In genomic region chr3:180646187-180646790, GRCh38 we compare ENCODE assay signal across 12 cellular contexts. TPM values are rescaled to one million over a fixed set of nuclear protein-coding genes. Genes with fewer than 3 reads are reported as not detected.
DNase-seq lines count a peak whose midpoint lies in the region; ATAC-seq, FAIRE-seq and TF ChIP-seq lines count a peak whose summit lies in the region.
"Had no signal": no experiment of that assay in that cellular context is flagged by ENCODE, and none has a peak within 500 bp of the region (broad histone marks: within the 10 kb centered on the region; RNA-seq: fewer than 3 reads in every experiment).

No MANE protein-coding gene starts in this region.

- H3K36me3 Mint-ChIP-seq in T-cell, result no peaks in the 10 kb centered on the region
- H3K36me3 Mint-ChIP-seq: memory B cell had no signal

- ATAC-seq in GM21515 (IDR thresholded peaks at IDR 0.05; ENCODE audit: unreplicated experiment) (peak; percentile 55), T-cell (replicated peaks in 1 of 4) (no peak)

- H3K36me3 ChIP-seq in GM06990 (ENCODE audit: control insufficient read depth, insufficient read depth, low read length), result no peaks in the 10 kb centered on the region
- H3K36me3 ChIP-seq in endothelial cell of umbilical vein (ENCODE audit: control insufficient read depth in 2 of 2, extremely low read depth in 1 of 2, insufficient read depth in 2 of 2, low read length in 2 of 2), result no peaks in the 10 kb centered on the region
- H3K36me3 ChIP-seq in ascending aorta, result no peaks in the 10 kb centered on the region

- H3K4me2 ChIP-seq in endothelial cell of umbilical vein (ENCODE audit: insufficient read depth, low read length), result no peak overlapping the region

- H3K27ac Mint-ChIP-seq in T-cell, result no peak overlapping the region
- H3K27ac Mint-ChIP-seq: dendritic cell treated with granulocyte-macrophage colony-stimulating factor and Interleukin-4, amounts not matched to agents 40 ng/mL and 50 ng/mL, for 4 days; memory B cell had no signal

- H3K9me3 ChIP-seq in endothelial cell of umbilical vein (replicated peaks; ENCODE audit: control insufficient read depth, insufficient read depth, low read length) (no peaks in the 10 kb centered on the region), ascending aorta (no peaks in the 10 kb centered on the region)

- H3K27me3 Mint-ChIP-seq in T-cell, result peaks cover 28 to 29% of the 10 kb centered on the region in 2 donors

- BruUV-seq in endothelial cell of umbilical vein (replicated peaks; lab: Mats Ljungman, UMichigan), result no TSS peak

- intact Hi-C loops in endothelial cell of umbilical vein (cut with micrococcal nuclease), result no loop called here
- intact Hi-C loops in ascending aorta (cut with DNase I), result no loop called here

- TF ChIP-seq CTCF in GM06990 (IDR thresholded peaks at IDR 0.05; ENCODE audit: insufficient read depth, low read length, poor library complexity, severe bottlenecking), result peak; percentile 33
- TF ChIP-seq CTCF in endothelial cell of umbilical vein (IDR thresholded peaks at IDR 0.05; ENCODE audit: extremely low read depth in 1 of 2, insufficient read depth in 1 of 2, low read depth in 1 of 2, low read length in 2 of 2), result peak in 1 of 2 donors; percentile 7
- TF ChIP-seq CTCF in ascending aorta (IDR thresholded peaks at IDR 0.05), result no peak
- no peak for TF ChIP-seq CTCF in coronary artery (IDR thresholded peaks at IDR 0.05)

- H3K4me1 ChIP-seq in endothelial cell of umbilical vein (ENCODE audit: control insufficient read depth, extremely low read depth, insufficient read depth, low read length) (no peaks in the 10 kb centered on the region), ascending aorta (no peaks in the 10 kb centered on the region)

- H3K27ac ChIP-seq in endothelial cell of umbilical vein (ENCODE audit: insufficient read depth, low read depth, low read length), result no peak overlapping the region
- H3K27ac ChIP-seq in ascending aorta, result no peak overlapping the region
- no peak overlapping the region for H3K27ac ChIP-seq in coronary artery
- H3K27ac ChIP-seq: HL-60 had no signal

- H3K4me1 Mint-ChIP-seq in T-cell, result no peaks in the 10 kb centered on the region
- H3K4me1 Mint-ChIP-seq: memory B cell had no signal

- H3K4me3 ChIP-seq in GM06990 (replicated peaks; ENCODE audit: low read depth, low read length) (no peak overlapping the region), endothelial cell of umbilical vein (replicated peaks in 1 of 3; ENCODE audit: insufficient read depth in 1 of 3, low read depth in 1 of 3, low read length in 3 of 3) (no peak overlapping the region), ascending aorta (no peak overlapping the region), coronary artery (no peak overlapping the region)

- H2AFZ ChIP-seq in endothelial cell of umbilical vein (ENCODE audit: low read depth, low read length), result no peak overlapping the region

- POLR2A ChIA-PET in endothelial cell of umbilical vein (lab: Charles Lee) (no interaction called here), T-cell (lab: Charles Lee) (interaction anchor here in 1 of 2 donors (0.7 kb wide), 1 partner anchor 9 kb away, joined by 3 read pairs; no protein-coding TSS in a partner anchor)

- H3K9ac ChIP-seq in endothelial cell of umbilical vein (replicated peaks; ENCODE audit: extremely low read depth, insufficient read depth, low read length), result no peak overlapping the region

- TF ChIP-seq POLR2A in endothelial cell of umbilical vein (IDR thresholded peaks at IDR 0.05; ENCODE audit: low read depth, low read length), result no peak

- H3K4me3 Mint-ChIP-seq in T-cell, result no peak overlapping the region
- H3K4me3 Mint-ChIP-seq: dendritic cell treated with granulocyte-macrophage colony-stimulating factor and Interleukin-4, amounts not matched to agents 40 ng/mL and 50 ng/mL, for 4 days; memory B cell had no signal

- dilution Hi-C loops in endothelial cell of umbilical vein (cut with MboI; ENCODE audit: extremely low pct_ligation_motif_present, low sequenced_read_pairs), result no loop called here

- no peaks in the 10 kb centered on the region for H3K9me3 Mint-ChIP-seq in T-cell
- H3K9me3 Mint-ChIP-seq: dendritic cell treated with granulocyte-macrophage colony-stimulating factor and Interleukin-4, amounts not matched to agents 40 ng/mL and 50 ng/mL, for 4 days; memory B cell had no signal

- no peaks in the 10 kb centered on the region for H3K9me1 ChIP-seq in endothelial cell of umbilical vein (replicated peaks; ENCODE audit: control insufficient read depth, extremely low read depth, insufficient read depth, low read length)

- DNase-seq in GM06990 (ENCODE audit: extremely low read depth, insufficient read length) (no peak), HTR-8/SVneo (ENCODE audit: insufficient read length, low spot score) (peak; percentile 1), endothelial cell of umbilical vein (ENCODE audit: low read depth, low spot score) (peak; percentile 2), ascending aorta (ENCODE audit: low spot score in 2 of 2) (no peak), T-cell (no peak), coronary artery (ENCODE audit: low spot score) (no peak)
- no peak for DNase-seq in stimulated activated naive CD4-positive, alpha-beta T cell (lab: John Stamatoyannopoulos, UW)
- DNase-seq: GF-D8 had no signal

- CTCF ChIA-PET in endothelial cell of umbilical vein (lab: Charles Lee), result interaction anchor here (0.9 to 2.1 kb wide), 6 partner anchors 14 to 795 kb away, joined by 3 to 9 read pairs (median 4); no protein-coding TSS in a partner anchor
- CTCF ChIA-PET in T-cell (lab: Charles Lee), result interaction anchor here in 1 of 2 donors (1.1 kb wide), 1 partner anchor 633 kb away, joined by 3 read pairs; no protein-coding TSS in a partner anchor

- FAIRE-seq in HTR-8/SVneo (lab: Jason Lieb, UNC) (no peak), endothelial cell of umbilical vein (lab: Jason Lieb, UNC) (no peak)

- H3K27me3 ChIP-seq in GM06990 (replicated peaks; ENCODE audit: control insufficient read depth, insufficient read depth, low read length), result no peaks in the 10 kb centered on the region
- peaks cover 0 to 2% of the 10 kb centered on the region in 2 experiments for H3K27me3 ChIP-seq in endothelial cell of umbilical vein (ENCODE audit: control insufficient read depth in 2 of 2, insufficient read depth in 2 of 2, low read length in 2 of 2)
- H3K27me3 ChIP-seq in ascending aorta, result no peaks in the 10 kb centered on the region

- no peaks in the 10 kb centered on the region for H4K20me1 ChIP-seq in endothelial cell of umbilical vein (replicated peaks; ENCODE audit: control insufficient read depth, extremely low read depth, insufficient read depth, low read length)

- no peaks in the 10 kb centered on the region for H3K79me2 ChIP-seq in endothelial cell of umbilical vein (ENCODE audit: control insufficient read depth, insufficient read depth, low read length)

TF ChIP-seq in endothelial cell of umbilical vein, 7 proteins besides CTCF, POLR2A, EP300 and RAD21:
- no peak for TF ChIP-seq MAX (IDR thresholded peaks at IDR 0.05; ENCODE audit: insufficient read depth, insufficient read length)
- no peak for TF ChIP-seq MYC (IDR thresholded peaks at IDR 0.05; ENCODE audit: low read depth, low read length)
- TF ChIP-seq POLR2AphosphoS5 (IDR thresholded peaks at IDR 0.05; ENCODE audit: insufficient read depth, low read depth, low read length), result no peak
- TF ChIP-seq JUN (IDR thresholded peaks at IDR 0.05; ENCODE audit: borderline replicate concordance, insufficient read depth, insufficient read length, low read depth), result no peak
- TF ChIP-seq EZH2 (IDR thresholded peaks at IDR 0.05; ENCODE audit: borderline replicate concordance, low read depth, low read length, severe bottlenecking), result no peak
- no peak for TF ChIP-seq FOS (IDR thresholded peaks at IDR 0.05; ENCODE audit: borderline replicate concordance, insufficient read depth, low read length)
- no peak for TF ChIP-seq GATA2 (IDR thresholded peaks at IDR 0.05; ENCODE audit: insufficient read depth, insufficient read length, low read depth, low read length)

RNA-seq across cellular contexts. Expression of gene CCDC39, which starts 33.0 kb away (rescaled TPM):
- total RNA-seq in endothelial cell of umbilical vein (not detected in 2 replicates), ascending aorta (not detected), T-cell (not detected)
- polyA plus RNA-seq in endothelial cell of umbilical vein, result not detected in 2 replicates
- not detected in 2 replicates for polyA plus RNA-seq in endothelial cell of umbilical vein (2011; cell fraction: cytosol; rRNA removed)
- polyA plus RNA-seq in endothelial cell of umbilical vein (2011; cell fraction: nucleus; rRNA removed), result not detected in 2 replicates
- polyA plus RNA-seq in endothelial cell of umbilical vein (2012), result not detected in 2 replicates
- polyA minus RNA-seq in endothelial cell of umbilical vein, result not detected in 2 replicates
- polyA minus RNA-seq in endothelial cell of umbilical vein (2011; cell fraction: cytosol; rRNA and poly(A)+ RNA removed), result not detected
- not detected in 2 replicates for polyA minus RNA-seq in endothelial cell of umbilical vein (2011; cell fraction: nucleus; rRNA and poly(A)+ RNA removed)

RNA-seq across cellular contexts. Expression of gene TTC14, which starts 44.3 kb away (rescaled TPM):
- total RNA-seq in endothelial cell of umbilical vein (33.6 and 34.8 TPM in 2 replicates), ascending aorta (20.6 TPM), T-cell (100 to 1,000 TPM in 4 of 5 donors, 10 to 100 TPM in 1; 88.8 to 141 (median 120) TPM)
- polyA plus RNA-seq in endothelial cell of umbilical vein, result 7.9 and 14.5 TPM in 2 replicates
- polyA plus RNA-seq in endothelial cell of umbilical vein (2011; cell fraction: cytosol; rRNA removed), result 5.4 and 8.0 TPM in 2 replicates
- 65.7 and 89.3 TPM in 2 replicates for polyA plus RNA-seq in endothelial cell of umbilical vein (2011; cell fraction: nucleus; rRNA removed)
- polyA plus RNA-seq in endothelial cell of umbilical vein (2012), result 14.9 and 18.3 TPM in 2 replicates
- polyA minus RNA-seq in endothelial cell of umbilical vein, result 39.9 and 42.7 TPM in 2 replicates
- polyA minus RNA-seq in endothelial cell of umbilical vein (2011; cell fraction: cytosol; rRNA and poly(A)+ RNA removed), result 3.6 TPM
- polyA minus RNA-seq in endothelial cell of umbilical vein (2011; cell fraction: nucleus; rRNA and poly(A)+ RNA removed), result 140 and 154 TPM in 2 replicates

Comparison
In these comparisons a context has a peak if more than half of its experiments do, and no peak if none do; other contexts are left out.
1. DNase-seq: peak in HTR-8/SVneo (single experiment) and endothelial cell of umbilical vein (single experiment); none in GM06990 (single experiment), stimulated activated naive CD4-positive, alpha-beta T cell (0 of 6), ascending aorta (0 of 2), T-cell (0 of 34) and coronary artery (single experiment).